In genomic region chr1:180167021-180167701, GRCh38 we compare ENCODE assay signal across 13 cellular contexts. TPM values are rescaled to one million over a fixed set of nuclear protein-coding genes. Genes with fewer than 3 reads are reported as not detected.
A peak's percentile ranks its signal among the peaks of the same experiment; 100 is the strongest.
DNase-seq lines count a peak whose midpoint lies in the region; ATAC-seq and TF ChIP-seq lines count a peak whose summit lies in the region.
"Had no signal": no experiment of that assay in that cellular context is flagged by ENCODE, and none has a peak within 500 bp of the region (broad histone marks: within the 10 kb centered on the region; RNA-seq: fewer than 3 reads in every experiment).

No MANE protein-coding gene starts in this region.

- H3K9me3 ChIP-seq in endodermal cell (ENCODE audit: control insufficient read depth, low read length) (no peaks in the 10 kb centered on the region), mucosa of stomach (ENCODE audit: control insufficient read depth, low read length) (no peaks in the 10 kb centered on the region), vagina (no peaks in the 10 kb centered on the region)

- H3K27ac ChIP-seq in endodermal cell (ENCODE audit: low read depth, low read length) (no peak overlapping the region), vagina (peak overlapping the region; percentile 73)
- H3K27ac ChIP-seq: VCaP had no signal

- WGBS in endodermal cell (ENCODE audit: insufficient coverage in 1 of 2, insufficient read length in 1 of 2), 2 experiments, result 91 to 95% methylated on average over 5 to 8 of the region's 8 CpGs

- H3K9me3 Mint-ChIP-seq in endodermal cell, result no peaks in the 10 kb centered on the region
- H3K9me3 Mint-ChIP-seq: activated T-cell treated with anti-CD3 and anti-CD28 coated beads, Interleukin-2, amount 50 U/mL, for 72 hours; naive B cell had no signal

- H3K4me1 ChIP-seq in endodermal cell (ENCODE audit: control insufficient read depth, insufficient read depth, low read length) (peaks cover 11% of the 10 kb centered on the region), mucosa of stomach (ENCODE audit: control insufficient read depth, insufficient read depth, low read length) (peaks cover 87% of the 10 kb centered on the region), vagina (peaks cover 51% of the 10 kb centered on the region)

- no peak for ATAC-seq in HG03354 (IDR thresholded peaks at IDR 0.05; ENCODE audit: poor library complexity, severe bottlenecking, unreplicated experiment)
- ATAC-seq: activated T-cell treated with anti-CD3 and anti-CD28 coated beads, Interleukin-2, amount 50 U/mL, for 72 hours had no signal

- H3K36me3 ChIP-seq in endodermal cell (ENCODE audit: control insufficient read depth, insufficient read depth, low read length) (peaks cover 14% of the 10 kb centered on the region), mucosa of stomach (ENCODE audit: control insufficient read depth, insufficient read depth, low read length) (no peaks in the 10 kb centered on the region), vagina (peaks cover 0 to 12% of the 10 kb centered on the region in 2 donors)

- no peak overlapping the region for H3K4me3 ChIP-seq in endodermal cell (ENCODE audit: low read length)
- no peak overlapping the region for H3K4me3 ChIP-seq in mucosa of stomach (ENCODE audit: low read length)
- H3K4me3 ChIP-seq in vagina, result no peak overlapping the region

- intact Hi-C loops in vagina (cut with DNase I), result no loop called here

- TF ChIP-seq POLR2A in vagina (IDR thresholded peaks at IDR 0.05), result no peak

- H3K4me3 Mint-ChIP-seq in endodermal cell, result no peak overlapping the region
- H3K4me3 Mint-ChIP-seq: activated T-cell treated with anti-CD3 and anti-CD28 coated beads, Interleukin-2, amount 50 U/mL, for 72 hours; naive B cell had no signal

- DNase-seq in activated effector memory CD4-positive, alpha-beta T cell treated with anti-CD3 and anti-CD28 coated beads, Interleukin-2, amount 50 U/mL, for 16 hours, result peak; percentile 38
- DNase-seq in activated effector memory CD4-positive, alpha-beta T cell treated with Interleukin-2 at 50 U/mL for 16 hours, result no peak
- DNase-seq in endodermal cell (no peak), vagina (ENCODE audit: extremely low spot score in 2 of 2) (no peak), GM10266 (ENCODE audit: extremely low spot score) (no peak), cerebellar nuclear complex (lab: John Stamatoyannopoulos, UW) (no peak)
- DNase-seq: activated T-cell treated with anti-CD3 and anti-CD28 coated beads, Interleukin-2, amount 50 U/mL, for 72 hours; GF-D8; naive B cell; stimulated activated CD4-positive, alpha-beta T cell treated with anti-CD3 and anti-CD28 coated beads, Interleukin-2, amount 100 ng/mL, for 24 hours had no signal

- H3K27me3 ChIP-seq in endodermal cell (ENCODE audit: control insufficient read depth, insufficient read depth, low read length, poor library complexity, severe bottlenecking), result no peaks in the 10 kb centered on the region
- no peaks in the 10 kb centered on the region for H3K27me3 ChIP-seq in mucosa of stomach (ENCODE audit: control insufficient read depth, insufficient read depth, low read length)
- H3K27me3 ChIP-seq in vagina, result no peaks in the 10 kb centered on the region

- TF ChIP-seq CTCF in endodermal cell (conservative IDR thresholded peaks at IDR 0.05), result no peak
- no peak for TF ChIP-seq CTCF in vagina (IDR thresholded peaks at IDR 0.05)
- no peak for TF ChIP-seq CTCF in GM10266 (IDR thresholded peaks at IDR 0.05; ENCODE audit: control insufficient read depth, insufficient read depth, low read depth, missing control alignments)

- H3K9ac ChIP-seq in endodermal cell (ENCODE audit: extremely low read depth, low read length, poor library complexity, severe bottlenecking) (peak overlapping the region; percentile 8), mucosa of stomach (ENCODE audit: low read length) (peak overlapping the region; percentile 35)

- peaks cover 13% of the 10 kb centered on the region for H3K4me1 Mint-ChIP-seq in endodermal cell

- no peaks in the 10 kb centered on the region for H3K27me3 Mint-ChIP-seq in endodermal cell (ENCODE audit: insufficient read depth)
- H3K27me3 Mint-ChIP-seq: naive B cell had no signal

- peaks cover 13% of the 10 kb centered on the region for H3K36me3 Mint-ChIP-seq in endodermal cell (ENCODE audit: low read depth)

- peak overlapping the region; percentile 84 for H3K27ac Mint-ChIP-seq in endodermal cell
- H3K27ac Mint-ChIP-seq: activated T-cell treated with anti-CD3 and anti-CD28 coated beads, Interleukin-2, amount 50 U/mL, for 72 hours had no signal

RNA-seq across cellular contexts. Expression of gene QSOX1, which starts 12.5 kb away (rescaled TPM):
- total RNA-seq in endodermal cell (100 to 1,000 TPM in 1 of 2 donors, 10 to 100 TPM in 1; 77.9 to 116 TPM), vagina (103 TPM)
- polyA plus RNA-seq in endodermal cell (2013, experiment 1 of 2), result 41.5 TPM
- 39.1 TPM for polyA plus RNA-seq in endodermal cell (2013, experiment 2 of 2)
